In the genomic region with DNA sequence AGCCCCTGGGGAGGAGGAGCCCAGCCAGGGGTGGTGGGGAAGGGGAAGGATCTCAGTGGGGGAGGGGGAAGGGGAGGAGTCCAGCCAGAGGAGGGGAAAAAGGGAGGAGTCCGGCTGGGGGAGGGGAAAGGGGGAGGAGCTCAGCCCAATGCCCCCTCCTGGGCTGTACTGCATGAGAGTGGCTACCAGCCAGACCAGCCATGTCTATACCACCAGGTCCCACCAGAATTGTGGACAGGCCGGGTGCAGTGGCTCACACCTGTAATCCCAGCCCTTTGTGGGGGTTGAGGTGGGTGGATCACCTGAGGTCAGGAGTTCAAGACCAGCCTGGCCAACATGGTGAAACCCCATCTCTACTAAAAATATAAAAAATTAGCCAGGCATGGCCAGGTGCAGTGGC, we compare ENCODE assay signal across 3 cellular contexts.
TF ChIP-seq lines count a peak whose summit lies in the region.

No MANE protein-coding gene starts in this region.

TF ChIP-seq in SK-N-SH, 30 proteins besides CTCF, POLR2A, EP300 and RAD21 (continued from another document):
- TF ChIP-seq, protein P1, sequence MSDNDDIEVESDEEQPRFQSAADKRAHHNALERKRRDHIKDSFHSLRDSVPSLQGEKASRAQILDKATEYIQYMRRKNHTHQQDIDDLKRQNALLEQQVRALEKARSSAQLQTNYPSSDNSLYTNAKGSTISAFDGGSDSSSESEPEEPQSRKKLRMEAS (IDR thresholded peaks at IDR 0.05; ENCODE audit: low read depth): no peak
- no peak for TF ChIP-seq EZH2phosphoT487 (IDR thresholded peaks at IDR 0.05; ENCODE audit: borderline replicate concordance, low read depth)
- no peak for TF ChIP-seq GATA2 (CRISPR knock-in tag; IDR thresholded peaks at IDR 0.05)
- TF ChIP-seq, protein P2, sequence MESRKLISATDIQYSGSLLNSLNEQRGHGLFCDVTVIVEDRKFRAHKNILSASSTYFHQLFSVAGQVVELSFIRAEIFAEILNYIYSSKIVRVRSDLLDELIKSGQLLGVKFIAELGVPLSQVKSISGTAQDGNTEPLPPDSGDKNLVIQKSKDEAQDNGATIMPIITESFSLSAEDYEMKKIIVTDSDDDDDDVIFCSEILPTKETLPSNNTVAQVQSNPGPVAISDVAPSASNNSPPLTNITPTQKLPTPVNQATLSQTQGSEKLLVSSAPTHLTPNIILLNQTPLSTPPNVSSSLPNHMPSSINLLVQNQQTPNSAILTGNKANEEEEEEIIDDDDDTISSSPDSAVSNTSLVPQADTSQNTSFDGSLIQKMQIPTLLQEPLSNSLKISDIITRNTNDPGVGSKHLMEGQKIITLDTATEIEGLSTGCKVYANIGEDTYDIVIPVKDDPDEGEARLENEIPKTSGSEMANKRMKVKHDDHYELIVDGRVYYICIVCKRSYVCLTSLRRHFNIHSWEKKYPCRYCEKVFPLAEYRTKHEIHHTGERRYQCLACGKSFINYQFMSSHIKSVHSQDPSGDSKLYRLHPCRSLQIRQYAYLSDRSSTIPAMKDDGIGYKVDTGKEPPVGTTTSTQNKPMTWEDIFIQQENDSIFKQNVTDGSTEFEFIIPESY (IDR thresholded peaks at IDR 0.05; ENCODE audit: borderline replicate concordance, low read depth): no peak
- TF ChIP-seq MXI1 (IDR thresholded peaks at IDR 0.05; ENCODE audit: low read depth, low read length): no peak
- no peak for TF ChIP-seq RCOR1 (IDR thresholded peaks at IDR 0.05; ENCODE audit: low read length)

TF ChIP-seq in SK-N-SH treated with all-trans-retinoic acid at 6 μM for 48 hours, 23 proteins besides CTCF, POLR2A, EP300 and RAD21 (continued from another document):
- TF ChIP-seq, protein P3, sequence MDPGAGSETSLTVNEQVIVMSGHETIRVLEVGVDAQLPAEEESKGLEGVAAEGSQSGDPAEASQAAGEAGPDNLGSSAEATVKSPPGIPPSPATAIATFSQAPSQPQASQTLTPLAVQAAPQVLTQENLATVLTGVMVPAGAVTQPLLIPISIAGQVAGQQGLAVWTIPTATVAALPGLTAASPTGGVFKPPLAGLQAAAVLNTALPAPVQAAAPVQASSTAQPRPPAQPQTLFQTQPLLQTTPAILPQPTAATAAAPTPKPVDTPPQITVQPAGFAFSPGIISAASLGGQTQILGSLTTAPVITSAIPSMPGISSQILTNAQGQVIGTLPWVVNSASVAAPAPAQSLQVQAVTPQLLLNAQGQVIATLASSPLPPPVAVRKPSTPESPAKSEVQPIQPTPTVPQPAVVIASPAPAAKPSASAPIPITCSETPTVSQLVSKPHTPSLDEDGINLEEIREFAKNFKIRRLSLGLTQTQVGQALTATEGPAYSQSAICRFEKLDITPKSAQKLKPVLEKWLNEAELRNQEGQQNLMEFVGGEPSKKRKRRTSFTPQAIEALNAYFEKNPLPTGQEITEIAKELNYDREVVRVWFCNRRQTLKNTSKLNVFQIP (CRISPR knock-in tag; IDR thresholded peaks at IDR 0.05; ENCODE audit: borderline replicate concordance, low read depth): no peak
- no peak for TF ChIP-seq PPARA (CRISPR knock-in tag; IDR thresholded peaks at IDR 0.05; ENCODE audit: borderline replicate concordance)
- TF ChIP-seq RARB (CRISPR knock-in tag; IDR thresholded peaks at IDR 0.05): no peak
- TF ChIP-seq ARNTL (CRISPR knock-in tag; IDR thresholded peaks at IDR 0.05; ENCODE audit: borderline replicate concordance, low read depth): no peak
- TF ChIP-seq ZNF70 (CRISPR knock-in tag; IDR thresholded peaks at IDR 0.05): no peak

TF ChIP-seq in WTC11, 78 proteins besides CTCF, POLR2A, EP300 and RAD21 (continued from another document):
- TF ChIP-seq, protein P4, sequence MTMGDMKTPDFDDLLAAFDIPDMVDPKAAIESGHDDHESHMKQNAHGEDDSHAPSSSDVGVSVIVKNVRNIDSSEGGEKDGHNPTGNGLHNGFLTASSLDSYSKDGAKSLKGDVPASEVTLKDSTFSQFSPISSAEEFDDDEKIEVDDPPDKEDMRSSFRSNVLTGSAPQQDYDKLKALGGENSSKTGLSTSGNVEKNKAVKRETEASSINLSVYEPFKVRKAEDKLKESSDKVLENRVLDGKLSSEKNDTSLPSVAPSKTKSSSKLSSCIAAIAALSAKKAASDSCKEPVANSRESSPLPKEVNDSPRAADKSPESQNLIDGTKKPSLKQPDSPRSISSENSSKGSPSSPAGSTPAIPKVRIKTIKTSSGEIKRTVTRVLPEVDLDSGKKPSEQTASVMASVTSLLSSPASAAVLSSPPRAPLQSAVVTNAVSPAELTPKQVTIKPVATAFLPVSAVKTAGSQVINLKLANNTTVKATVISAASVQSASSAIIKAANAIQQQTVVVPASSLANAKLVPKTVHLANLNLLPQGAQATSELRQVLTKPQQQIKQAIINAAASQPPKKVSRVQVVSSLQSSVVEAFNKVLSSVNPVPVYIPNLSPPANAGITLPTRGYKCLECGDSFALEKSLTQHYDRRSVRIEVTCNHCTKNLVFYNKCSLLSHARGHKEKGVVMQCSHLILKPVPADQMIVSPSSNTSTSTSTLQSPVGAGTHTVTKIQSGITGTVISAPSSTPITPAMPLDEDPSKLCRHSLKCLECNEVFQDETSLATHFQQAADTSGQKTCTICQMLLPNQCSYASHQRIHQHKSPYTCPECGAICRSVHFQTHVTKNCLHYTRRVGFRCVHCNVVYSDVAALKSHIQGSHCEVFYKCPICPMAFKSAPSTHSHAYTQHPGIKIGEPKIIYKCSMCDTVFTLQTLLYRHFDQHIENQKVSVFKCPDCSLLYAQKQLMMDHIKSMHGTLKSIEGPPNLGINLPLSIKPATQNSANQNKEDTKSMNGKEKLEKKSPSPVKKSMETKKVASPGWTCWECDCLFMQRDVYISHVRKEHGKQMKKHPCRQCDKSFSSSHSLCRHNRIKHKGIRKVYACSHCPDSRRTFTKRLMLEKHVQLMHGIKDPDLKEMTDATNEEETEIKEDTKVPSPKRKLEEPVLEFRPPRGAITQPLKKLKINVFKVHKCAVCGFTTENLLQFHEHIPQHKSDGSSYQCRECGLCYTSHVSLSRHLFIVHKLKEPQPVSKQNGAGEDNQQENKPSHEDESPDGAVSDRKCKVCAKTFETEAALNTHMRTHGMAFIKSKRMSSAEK (CRISPR knock-in tag; IDR thresholded peaks at IDR 0.05; ENCODE audit: borderline replicate concordance): no peak
- TF ChIP-seq, protein P5, sequence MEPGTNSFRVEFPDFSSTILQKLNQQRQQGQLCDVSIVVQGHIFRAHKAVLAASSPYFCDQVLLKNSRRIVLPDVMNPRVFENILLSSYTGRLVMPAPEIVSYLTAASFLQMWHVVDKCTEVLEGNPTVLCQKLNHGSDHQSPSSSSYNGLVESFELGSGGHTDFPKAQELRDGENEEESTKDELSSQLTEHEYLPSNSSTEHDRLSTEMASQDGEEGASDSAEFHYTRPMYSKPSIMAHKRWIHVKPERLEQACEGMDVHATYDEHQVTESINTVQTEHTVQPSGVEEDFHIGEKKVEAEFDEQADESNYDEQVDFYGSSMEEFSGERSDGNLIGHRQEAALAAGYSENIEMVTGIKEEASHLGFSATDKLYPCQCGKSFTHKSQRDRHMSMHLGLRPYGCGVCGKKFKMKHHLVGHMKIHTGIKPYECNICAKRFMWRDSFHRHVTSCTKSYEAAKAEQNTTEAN (CRISPR knock-in tag; IDR thresholded peaks at IDR 0.05): no peak
- TF ChIP-seq ZNF416 (CRISPR knock-in tag; IDR thresholded peaks at IDR 0.05) (no peak), PRRX2 (CRISPR knock-in tag; IDR thresholded peaks at IDR 0.05) (no peak), CREB1 (CRISPR knock-in tag; IDR thresholded peaks at IDR 0.05) (no peak)
- TF ChIP-seq, protein P6, sequence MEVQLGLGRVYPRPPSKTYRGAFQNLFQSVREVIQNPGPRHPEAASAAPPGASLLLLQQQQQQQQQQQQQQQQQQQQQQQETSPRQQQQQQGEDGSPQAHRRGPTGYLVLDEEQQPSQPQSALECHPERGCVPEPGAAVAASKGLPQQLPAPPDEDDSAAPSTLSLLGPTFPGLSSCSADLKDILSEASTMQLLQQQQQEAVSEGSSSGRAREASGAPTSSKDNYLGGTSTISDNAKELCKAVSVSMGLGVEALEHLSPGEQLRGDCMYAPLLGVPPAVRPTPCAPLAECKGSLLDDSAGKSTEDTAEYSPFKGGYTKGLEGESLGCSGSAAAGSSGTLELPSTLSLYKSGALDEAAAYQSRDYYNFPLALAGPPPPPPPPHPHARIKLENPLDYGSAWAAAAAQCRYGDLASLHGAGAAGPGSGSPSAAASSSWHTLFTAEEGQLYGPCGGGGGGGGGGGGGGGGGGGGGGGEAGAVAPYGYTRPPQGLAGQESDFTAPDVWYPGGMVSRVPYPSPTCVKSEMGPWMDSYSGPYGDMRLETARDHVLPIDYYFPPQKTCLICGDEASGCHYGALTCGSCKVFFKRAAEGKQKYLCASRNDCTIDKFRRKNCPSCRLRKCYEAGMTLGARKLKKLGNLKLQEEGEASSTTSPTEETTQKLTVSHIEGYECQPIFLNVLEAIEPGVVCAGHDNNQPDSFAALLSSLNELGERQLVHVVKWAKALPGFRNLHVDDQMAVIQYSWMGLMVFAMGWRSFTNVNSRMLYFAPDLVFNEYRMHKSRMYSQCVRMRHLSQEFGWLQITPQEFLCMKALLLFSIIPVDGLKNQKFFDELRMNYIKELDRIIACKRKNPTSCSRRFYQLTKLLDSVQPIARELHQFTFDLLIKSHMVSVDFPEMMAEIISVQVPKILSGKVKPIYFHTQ (CRISPR knock-in tag; IDR thresholded peaks at IDR 0.05): no peak
